In genomic region chr19:7920520-7921301, GRCh38 we compare ENCODE assay signal across 1 cellular context.
TF ChIP-seq lines count a peak whose summit lies in the region.

No MANE protein-coding gene starts in this region.

TF ChIP-seq in GM12878, 131 proteins besides CTCF, POLR2A, EP300 and RAD21 (continues in another document):
- peak in 1 of 2 experiments; percentile 99; a peak in 2 of 3 replicates for TF ChIP-seq EGR1 (IDR thresholded peaks at IDR 0.05; ENCODE audit: borderline replicate concordance in 1 of 2, low read depth in 2 of 2, low read length in 2 of 2)
- no peak for TF ChIP-seq SRF (IDR thresholded peaks at IDR 0.05; ENCODE audit: low read depth in 2 of 2, low read length in 2 of 2)
- no peak for TF ChIP-seq TCF12 (IDR thresholded peaks at IDR 0.05; ENCODE audit: low read depth, low read length)
- TF ChIP-seq HDAC2 (IDR thresholded peaks at IDR 0.05), result no peak
- peak; percentile 10; the same call in 1 of the 2 replicates for TF ChIP-seq CREB1 (IDR thresholded peaks at IDR 0.05; ENCODE audit: low read depth)
- TF ChIP-seq BMI1 (IDR thresholded peaks at IDR 0.05; ENCODE audit: borderline replicate concordance), result no peak
- peak; percentile 76 for TF ChIP-seq PBX3 (IDR thresholded peaks at IDR 0.05; ENCODE audit: insufficient replicate concordance, low read depth, low read length)
- no peak for TF ChIP-seq NFXL1 (IDR thresholded peaks at IDR 0.05; ENCODE audit: borderline replicate concordance)
- TF ChIP-seq CEBPB (IDR thresholded peaks at IDR 0.05; ENCODE audit: borderline replicate concordance in 1 of 2, low read depth in 2 of 2, low read length in 2 of 2), result no peak
- 0 out of 2 replicates have a peak, but pooled peaks have one; percentile 17 for TF ChIP-seq SIN3A (IDR thresholded peaks at IDR 0.05; ENCODE audit: low read depth, low read length)
- TF ChIP-seq ZNF24 (IDR thresholded peaks at IDR 0.05), result no peak
- TF ChIP-seq TCF7 (IDR thresholded peaks at IDR 0.05; ENCODE audit: borderline replicate concordance), result no peak
- no peak for TF ChIP-seq RAD51 (IDR thresholded peaks at IDR 0.05)
- no peak for TF ChIP-seq ATF2 (IDR thresholded peaks at IDR 0.05; ENCODE audit: low read length)
- no peak for TF ChIP-seq PAX5 (IDR thresholded peaks at IDR 0.05; ENCODE audit: borderline replicate concordance, low read depth, low read length)
- no peak for TF ChIP-seq E4F1 (IDR thresholded peaks at IDR 0.05; ENCODE audit: borderline replicate concordance, partially characterized antibody)
- TF ChIP-seq ETV6 (conservative IDR thresholded peaks at IDR 0.05 in 1 of 2, IDR thresholded peaks at IDR 0.05 in 1 of 2; ENCODE audit: borderline replicate concordance in 1 of 2, low read depth in 1 of 2), result no peak
- TF ChIP-seq ZNF592 (IDR thresholded peaks at IDR 0.05), result no peak
- no peak for TF ChIP-seq KDM1A (IDR thresholded peaks at IDR 0.05; ENCODE audit: borderline replicate concordance)
- TF ChIP-seq HDAC6 (IDR thresholded peaks at IDR 0.05; ENCODE audit: unreplicated experiment), result no peak
- no peak for TF ChIP-seq MTA3 (IDR thresholded peaks at IDR 0.05; ENCODE audit: borderline replicate concordance, low read length)
- no peak for TF ChIP-seq MYC (IDR thresholded peaks at IDR 0.05; ENCODE audit: insufficient read depth, insufficient read length, insufficient replicate concordance, low read length, severe bottlenecking)
- TF ChIP-seq HCFC1 (IDR thresholded peaks at IDR 0.05; ENCODE audit: low read length), result no peak
- TF ChIP-seq ATF3 (IDR thresholded peaks at IDR 0.05; ENCODE audit: borderline replicate concordance, extremely low read depth, low read depth, low read length), result no peak
- TF ChIP-seq NR2C2 (IDR thresholded peaks at IDR 0.05; ENCODE audit: borderline replicate concordance, control insufficient read depth, insufficient read length, low read depth), result no peak
- TF ChIP-seq HSF1 (IDR thresholded peaks at IDR 0.05; ENCODE audit: low read depth, low read length), result no peak
- no peak for TF ChIP-seq EED (IDR thresholded peaks at IDR 0.05; ENCODE audit: low read depth)
- no peak for TF ChIP-seq PML (IDR thresholded peaks at IDR 0.05; ENCODE audit: low read length)
- TF ChIP-seq NBN (IDR thresholded peaks at IDR 0.05), result peak; percentile 92
- TF ChIP-seq NFIC (IDR thresholded peaks at IDR 0.05; ENCODE audit: low read depth, low read length), result no peak
- TF ChIP-seq PRDM15 (CRISPR knock-in tag; IDR thresholded peaks at IDR 0.05), result no peak
- TF ChIP-seq BRCA1 (IDR thresholded peaks at IDR 0.05; ENCODE audit: low read depth, low read length), result no peak
- TF ChIP-seq ATF7 (IDR thresholded peaks at IDR 0.05; ENCODE audit: low read depth), result peak; percentile 89
- TF ChIP-seq RUNX3 (IDR thresholded peaks at IDR 0.05; ENCODE audit: low read length), result 0 out of 2 replicates have a peak, but pooled peaks have one; percentile 30
- no peak for TF ChIP-seq JUNB (IDR thresholded peaks at IDR 0.05)
- TF ChIP-seq STAT1 (conservative IDR thresholded peaks at IDR 0.05), result no peak
- no peak for TF ChIP-seq CREM (IDR thresholded peaks at IDR 0.05; ENCODE audit: low read depth)
- no peak for TF ChIP-seq SIX5 (IDR thresholded peaks at IDR 0.05; ENCODE audit: low read depth, low read length, severe bottlenecking)
- no peak for TF ChIP-seq KLF5 (IDR thresholded peaks at IDR 0.05; ENCODE audit: partially characterized antibody)
- no peak for TF ChIP-seq SUPT20H (IDR thresholded peaks at IDR 0.05; ENCODE audit: borderline replicate concordance, control insufficient read depth, low read depth, low read length)
- 0 out of 2 replicates have a peak, but pooled peaks have one; percentile 49 for TF ChIP-seq MAX (IDR thresholded peaks at IDR 0.05; ENCODE audit: low read depth, low read length)
- TF ChIP-seq ZNF687 (IDR thresholded peaks at IDR 0.05), result no peak
- TF ChIP-seq SMARCA5 (IDR thresholded peaks at IDR 0.05), result no peak
- TF ChIP-seq NR2C1 (IDR thresholded peaks at IDR 0.05), result no peak
- TF ChIP-seq CHD4 (IDR thresholded peaks at IDR 0.05), result no peak
- TF ChIP-seq EZH2 (IDR thresholded peaks at IDR 0.05; ENCODE audit: borderline replicate concordance, control insufficient read depth, low read depth, low read length), result no peak
- peak; percentile 6 to 10; a peak in 2 of 4 replicates for TF ChIP-seq BHLHE40 (IDR thresholded peaks at IDR 0.05; ENCODE audit: borderline replicate concordance in 1 of 2, low read depth in 2 of 2, low read length in 1 of 2)
